In the genomic region with DNA sequence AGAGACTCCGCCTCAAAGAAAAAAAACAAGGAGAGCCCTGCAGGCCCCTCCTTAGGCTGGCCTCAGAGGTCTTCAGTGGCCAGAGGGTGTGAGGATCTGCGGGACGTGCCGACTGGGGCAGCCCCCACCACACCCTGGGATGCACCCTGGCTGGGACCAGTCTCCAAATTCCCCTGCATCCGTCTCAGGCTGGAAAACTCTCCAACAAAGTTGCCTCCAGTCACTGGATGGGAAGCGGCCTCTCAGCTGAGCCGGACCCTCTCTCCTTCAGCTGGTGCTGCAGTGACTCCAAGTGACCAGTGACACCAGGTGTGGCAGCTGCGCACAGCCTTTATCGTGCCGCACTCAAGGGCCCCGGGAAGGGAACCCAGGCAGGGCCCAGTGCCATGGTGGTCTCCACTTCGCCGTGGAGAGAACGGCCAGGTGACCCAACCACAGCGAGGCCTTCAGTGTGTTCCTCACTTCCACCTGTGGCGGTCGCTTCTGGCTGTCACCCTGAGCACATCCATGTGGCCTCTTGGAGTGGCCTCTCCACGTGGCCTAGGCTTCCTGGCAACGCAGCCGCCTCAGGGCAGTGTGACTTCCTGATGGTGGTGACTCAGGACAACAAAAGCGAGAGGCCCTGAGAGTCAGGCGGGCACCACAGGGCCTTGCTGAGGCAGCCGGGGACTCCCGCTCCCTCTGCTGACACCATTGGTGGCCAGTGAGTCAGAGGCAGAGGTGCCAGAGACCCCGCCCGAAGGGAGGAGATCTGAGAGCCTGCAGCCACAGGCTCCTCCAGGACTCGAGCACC, we compare ENCODE assay signal across 9 cellular contexts. TPM values are rescaled to one million over a fixed set of nuclear protein-coding genes. Genes with fewer than 3 reads are reported as not detected.
DNase-seq lines count a peak whose midpoint lies in the region; FAIRE-seq and TF ChIP-seq lines count a peak whose summit lies in the region.
"Had no signal": no experiment of that assay in that cellular context is flagged by ENCODE, and none has a peak within 500 bp of the region (broad histone marks: within the 10 kb centered on the region; RNA-seq: fewer than 3 reads in every experiment).

No MANE protein-coding gene starts in this region.

- H3K4me1 ChIP-seq in adrenal gland (replicated peaks in 1 of 2) (no peaks in the 10 kb centered on the region), uterus (no peaks in the 10 kb centered on the region)

- 64 to 96% (median 74%) methylated on average over 7 to 27 of the region's 27 CpGs for WGBS in adrenal gland, 4 donors

- DNase-seq in BJ (ENCODE audit: low read depth) (peak; percentile 49), NCI-H460 (ENCODE audit: extremely low read depth, low read depth) (peak; percentile 89), adrenal gland (peak; percentile 68 to 92 (median 86)), lung microvascular endothelial cell (ENCODE audit: low read depth in 2 of 2) (peak; percentile 64 to 82), urothelium cell line (ENCODE audit: low spot score) (peak; percentile 90), uterus (no peak), OCI-M2 (lab: John Stamatoyannopoulos, UW; ENCODE audit: unreplicated experiment) (no peak), NCI-H1436 treated with DMSO at 0.1 percent for 48 hours (lab: John Stamatoyannopoulos, UW) (no peak)

- no peaks in the 10 kb centered on the region for H3K27me3 ChIP-seq in BJ (ENCODE audit: control insufficient read depth, insufficient read depth, low read length)
- H3K27me3 ChIP-seq in adrenal gland, result no peaks in the 10 kb centered on the region
- no peaks in the 10 kb centered on the region for H3K27me3 ChIP-seq in uterus

- TF ChIP-seq POLR2A in adrenal gland (IDR thresholded peaks at IDR 0.05) (no peak), uterus (IDR thresholded peaks at IDR 0.05) (no peak)

- FAIRE-seq in urothelium cell line (lab: Jason Lieb, UNC), result no peak
- FAIRE-seq: colon had no signal

- TF ChIP-seq CTCF in BJ (IDR thresholded peaks at IDR 0.05; ENCODE audit: insufficient read depth, low read depth, low read length) (no peak), adrenal gland (IDR thresholded peaks at IDR 0.05) (no peak), uterus (IDR thresholded peaks at IDR 0.05) (no peak)

- H3K27ac ChIP-seq in adrenal gland, result no peak overlapping the region
- H3K27ac ChIP-seq in uterus, result no peak overlapping the region

- intact Hi-C loops in adrenal gland (cut with DNase I) (no loop called here), uterus (cut with DNase I; ENCODE audit: low total_unique reads) (no loop called here)

- CTCF ChIA-PET in BJ (lab: Yijun Ruan, JAX), result no interaction called here

- H3K4me3 ChIP-seq in BJ (ENCODE audit: low read depth, low read length), result no peak overlapping the region
- no peak overlapping the region for H3K4me3 ChIP-seq in adrenal gland
- H3K4me3 ChIP-seq in uterus, result no peak overlapping the region

- peaks cover 9% of the 10 kb centered on the region; the same call in 1 of the 2 replicates for H3K36me3 ChIP-seq in BJ (ENCODE audit: control insufficient read depth, insufficient read depth, low read length)
- peaks cover 0 to 13% of the 10 kb centered on the region in 2 donors for H3K36me3 ChIP-seq in adrenal gland (replicated peaks in 1 of 2)
- no peaks in the 10 kb centered on the region for H3K36me3 ChIP-seq in uterus

- POLR2A ChIA-PET in BJ (lab: Charles Lee), result no interaction called here

- H3K9me3 ChIP-seq in adrenal gland (replicated peaks in 1 of 3), result no peaks in the 10 kb centered on the region
- no peaks in the 10 kb centered on the region for H3K9me3 ChIP-seq in uterus

RNA-seq across cellular contexts. Expression of gene CAMSAP1, which starts 19.3 kb away (rescaled TPM):
- polyA plus RNA-seq in BJ (2011; rRNA removed), result 3.8 and 4.1 TPM in 2 replicates
- polyA minus RNA-seq in BJ (2011; rRNA and poly(A)+ RNA removed), result 25.1 and 33.3 TPM in 2 replicates
- 21.0 and 24.2 TPM in 2 replicates for total RNA-seq in NCI-H460 (2014; rRNA removed; shearing (Covaris generic))
- polyA plus RNA-seq in NCI-H460 (2014; cell fraction: nucleus; rRNA removed), result 8.5 and 19.0 TPM in 2 replicates
- 100 to 1,000 TPM in 1 of 8 donors, 10 to 100 TPM in 7; 25.7 to 108 (median 30.6) TPM for total RNA-seq in adrenal gland
- polyA plus RNA-seq in adrenal gland, result 10 to 100 TPM in 1 of 3 donors, 1 to 10 TPM in 2; 4.6 to 17.9 (median 8.8) TPM
- total RNA-seq in lung microvascular endothelial cell, result 11.6 and 12.9 TPM in 2 replicates
- total RNA-seq in uterus, result 10 to 100 TPM; 15.6 to 61.2 (median 43.2) TPM

RNA-seq across cellular contexts. Expression of gene UBAC1, which starts 34.6 kb away (rescaled TPM):
- polyA plus RNA-seq in BJ (2011; rRNA removed), result 42.1 and 50.2 TPM in 2 replicates
- 15.2 and 19.0 TPM in 2 replicates for polyA minus RNA-seq in BJ (2011; rRNA and poly(A)+ RNA removed)
- 33.6 and 34.4 TPM in 2 replicates for total RNA-seq in NCI-H460 (2014; rRNA removed; shearing (Covaris generic))
- 78.6 and 101 TPM in 2 replicates for polyA plus RNA-seq in NCI-H460 (2014; cell fraction: nucleus; rRNA removed)
- total RNA-seq in adrenal gland, result 10 to 100 TPM; 25.5 to 51.8 (median 37.9) TPM
- 10 to 100 TPM; 20.2 to 63.3 (median 60.5) TPM for polyA plus RNA-seq in adrenal gland
- 22.2 and 24.0 TPM in 2 replicates for total RNA-seq in lung microvascular endothelial cell
- total RNA-seq in uterus, result 10 to 100 TPM; 25.1 to 46.1 (median 35.8) TPM

Comparison
In these comparisons a context has a peak if more than half of its experiments do, and no peak if none do; other contexts are left out.
1. DNase-seq: peak in BJ (single experiment), NCI-H460 (single experiment), adrenal gland (7 of 7), lung microvascular endothelial cell (2 of 2) and urothelium cell line (single experiment); none in uterus (0 of 2), OCI-M2 (single experiment) and NCI-H1436 treated with DMSO at 0.1 percent for 48 hours (single experiment).